ENCODE assay signal across 11 cellular contexts in genomic region chr2:23636412-23636811, GRCh38.
DNase-seq lines count a peak whose midpoint lies in the region; ATAC-seq, FAIRE-seq and TF ChIP-seq lines count a peak whose summit lies in the region.
"Had no signal": no experiment of that assay in that cellular context is flagged by ENCODE, and none has a peak within 500 bp of the region (broad histone marks: within the 10 kb centered on the region; RNA-seq: fewer than 3 reads in every experiment).

No MANE protein-coding gene starts in this region.

- no TSS peak for BruUV-seq in HCT116 (replicated peaks; lab: Mats Ljungman, UMichigan)
- BruUV-seq in K562 (replicated peaks; lab: Mats Ljungman, UMichigan), result no TSS peak

- no peak overlapping the region for H3K27ac ChIP-seq in 22Rv1
- no peak overlapping the region for H3K27ac ChIP-seq in HCT116 (ENCODE audit: low read depth, low read length)
- no peak overlapping the region for H3K27ac ChIP-seq in K562 (ENCODE audit: extremely low read depth, low read depth, low read length)
- H3K27ac ChIP-seq in kidney (ENCODE audit: low read depth in 2 of 2, low read length in 2 of 2), result no peak overlapping the region

- H4K20me1 ChIP-seq in HCT116 (ENCODE audit: insufficient read depth), result no peaks in the 10 kb centered on the region
- no peaks in the 10 kb centered on the region for H4K20me1 ChIP-seq in K562 (replicated peaks; ENCODE audit: control insufficient read depth, insufficient read depth, low read length)

- TF ChIP-seq EP300 in K562 (IDR thresholded peaks at IDR 0.05; ENCODE audit: low read length), result no peak

- 0 out of 2 replicates have a peak, but pooled peaks have one; percentile 24 for TF ChIP-seq CTCF in 22Rv1 (IDR thresholded peaks at IDR 0.05)
- peak in 2 of 3 experiments; percentile 10 to 28; a peak in 3 of 6 replicates for TF ChIP-seq CTCF in HCT116 (IDR thresholded peaks at IDR 0.05 in 2 of 3, conservative IDR thresholded peaks at IDR 0.05 in 1 of 3; ENCODE audit: borderline replicate concordance in 1 of 3, insufficient read depth in 1 of 3, low read depth in 2 of 3, low read length in 2 of 3)
- TF ChIP-seq CTCF in K562 (IDR thresholded peaks at IDR 0.05 in 2 of 3, conservative IDR thresholded peaks at IDR 0.05 in 1 of 3; ENCODE audit: insufficient read depth in 2 of 3, low read depth in 1 of 3, low read length in 3 of 3), result peak; percentile 31 to 60 (median 56); a peak in 5 of 6 replicates
- TF ChIP-seq CTCF in kidney (IDR thresholded peaks at IDR 0.05; ENCODE audit: borderline replicate concordance, extremely low read depth, insufficient read depth), result peak; percentile 5

- no peaks in the 10 kb centered on the region for H3K4me1 ChIP-seq in HCT116 (ENCODE audit: control insufficient read depth in 1 of 2, insufficient read depth in 2 of 2, low read length in 2 of 2)
- 0 out of 5 replicates have a peak, but pooled peaks cover 0 to 3% of the 10 kb centered on the region in 2 experiments for H3K4me1 ChIP-seq in K562 (replicated peaks in 1 of 2; ENCODE audit: control insufficient read depth in 2 of 2, insufficient read depth in 2 of 2, low read length in 2 of 2)
- H3K4me1 ChIP-seq in kidney (ENCODE audit: control insufficient read depth in 1 of 2, insufficient read depth in 1 of 2, low read depth in 1 of 2, low read length in 2 of 2), result peaks cover 0 to 2% of the 10 kb centered on the region in 2 donors

- H3K79me2 ChIP-seq in HCT116 (ENCODE audit: insufficient read depth, low read length), result no peaks in the 10 kb centered on the region
- no peaks in the 10 kb centered on the region for H3K79me2 ChIP-seq in K562 (ENCODE audit: control insufficient read depth, insufficient read depth, low read length)

- H3K9me3 ChIP-seq in HCT116 (ENCODE audit: control insufficient read depth in 1 of 2, insufficient read depth in 1 of 2, low read depth in 1 of 2, low read length in 2 of 2), result no peaks in the 10 kb centered on the region
- H3K9me3 ChIP-seq in K562 (replicated peaks; ENCODE audit: control insufficient read depth, insufficient read depth, low read depth, low read length), result no peaks in the 10 kb centered on the region
- H3K9me3 ChIP-seq in kidney (ENCODE audit: control insufficient read depth in 1 of 2, low read length in 2 of 2), result no peaks in the 10 kb centered on the region

- intact Hi-C loops in HCT116 (cut with micrococcal nuclease), result no loop called here
- intact Hi-C loops in K562 (cut with micrococcal nuclease), result loop anchor here (10.0 kb wide), 1 partner anchor 128 kb away; no protein-coding TSS in a partner anchor
- intact Hi-C loops in kidney (cut with DNase I), result no loop called here

- CTCF ChIA-PET in HCT116 (lab: Charles Lee) (interaction anchor here (1.2 kb wide), 1 partner anchor 12 kb away, joined by 3 read pairs; no protein-coding TSS in a partner anchor), K562 (lab: Yijun Ruan, JAX; ENCODE audit: low intra/inter-chr PET ratio) (interaction anchor here (0.6 kb wide), 1 partner anchor 126 kb away, joined by 6 read pairs; no protein-coding TSS in a partner anchor)

- peaks cover 5% of the 10 kb centered on the region for H3K9me1 ChIP-seq in K562 (ENCODE audit: control insufficient read depth, insufficient read depth, low read length)

- ATAC-seq in HCT116 (peak; percentile 81), K562 (peak; percentile 84), GM18520 (IDR thresholded peaks at IDR 0.05; ENCODE audit: unreplicated experiment) (no peak)

- no peaks in the 10 kb centered on the region for H3K27me3 ChIP-seq in HCT116 (ENCODE audit: insufficient read depth, low read length)
- H3K27me3 ChIP-seq in K562 (ENCODE audit: control insufficient read depth in 2 of 2, insufficient read depth in 2 of 2, low read length in 2 of 2), result peaks cover 3 to 62% of the 10 kb centered on the region in 2 experiments; a peak in 2 of 5 replicates

- no peaks in the 10 kb centered on the region for H3K36me3 ChIP-seq in HCT116 (ENCODE audit: control insufficient read depth in 1 of 2, insufficient read depth in 2 of 2, low read length in 2 of 2)
- H3K36me3 ChIP-seq in K562 (ENCODE audit: control insufficient read depth, insufficient read depth, low read length), result no peaks in the 10 kb centered on the region
- H3K36me3 ChIP-seq in kidney (ENCODE audit: control insufficient read depth in 1 of 2, insufficient read depth in 2 of 2, low read length in 2 of 2), result no peaks in the 10 kb centered on the region

- TF ChIP-seq POLR2A in HCT116 (IDR thresholded peaks at IDR 0.05; ENCODE audit: borderline replicate concordance, extremely low read depth, insufficient read depth, insufficient read length) (no peak), K562 (conservative IDR thresholded peaks at IDR 0.05) (no peak)

- H3K9ac ChIP-seq in HCT116 (ENCODE audit: low read length), result no peak overlapping the region
- no peak overlapping the region for H3K9ac ChIP-seq in K562 (ENCODE audit: insufficient read depth in 1 of 2, low read depth in 2 of 2, low read length in 2 of 2)
- no peak overlapping the region for H3K9ac ChIP-seq in kidney (ENCODE audit: low read length in 2 of 2)

- RAD21 ChIA-PET in HCT116 (lab: Charles Lee; ENCODE audit: low non-redundant PET in 1 of 2, low total read pairs in 2 of 2, uncharacterized antibody in 2 of 2, unreplicated experiment in 2 of 2), result interaction anchor here in 1 of 2 experiments (0.6 kb wide), 1 partner anchor 36 kb away, joined by 4 read pairs; no protein-coding TSS in a partner anchor

- H2AFZ ChIP-seq in HCT116 (ENCODE audit: low read depth, low read length, poor library complexity, severe bottlenecking), result no peak overlapping the region
- no peak overlapping the region for H2AFZ ChIP-seq in K562 (ENCODE audit: low read depth, low read length)

- no peaks in the 10 kb centered on the region for H3K9me2 ChIP-seq in HCT116 (ENCODE audit: insufficient read depth)

- no peak overlapping the region for H3K4me3 ChIP-seq in HCT116 (replicated peaks in 1 of 2; ENCODE audit: low read depth in 1 of 2, low read length in 2 of 2)
- H3K4me3 ChIP-seq in K562, result no peak overlapping the region
- no peak overlapping the region for H3K4me3 ChIP-seq in kidney (ENCODE audit: low read length in 2 of 2)

- H3K4me2 ChIP-seq in HCT116 (ENCODE audit: low read length), result no peak overlapping the region
- H3K4me2 ChIP-seq in K562 (ENCODE audit: insufficient read depth, low read length), result no peak overlapping the region

- in situ Hi-C loops in K562 (cut with MboI), result no loop called here

- POLR2A ChIA-PET in HCT116 (lab: Charles Lee) (no interaction called here), K562 (lab: Yijun Ruan, JAX) (interaction anchor here (1.8 kb wide), 1 partner anchor 9 kb away, joined by 7 read pairs; no protein-coding TSS in a partner anchor)

- WGBS in K562 (ENCODE audit: insufficient coverage, low coverage, missing lambda C conversion rate), result under 1% methylated on average over 10 of the region's 10 CpGs

- TF ChIP-seq RAD21 in HCT116 (IDR thresholded peaks at IDR 0.05; ENCODE audit: low read depth) (peak; percentile 25; the same call in 1 of the 2 replicates), K562 (CRISPR knock-in tag; conservative IDR thresholded peaks at IDR 0.05 in 1 of 2, IDR thresholded peaks at IDR 0.05 in 1 of 2) (peak in 1 of 2 experiments; percentile 51; a peak in 2 of 4 replicates)

- DNase-seq in HCT116 (ENCODE audit: low read depth, low spot score), result no peak
- peak in 3 of 4 experiments; percentile 21 to 56 (median 49) for DNase-seq in K562 (ENCODE audit: extremely low read depth in 1 of 4, low spot score in 3 of 4)
- peak; percentile 55 for DNase-seq in kidney
- DNase-seq in T-helper 9 cell, result no peak
- DNase-seq in NCI-H2029 treated with DMSO at 0.1 percent for 48 hours (lab: John Stamatoyannopoulos, UW), result no peak
- DNase-seq in mesenteric fat pad (ENCODE audit: low spot score), result no peak
- DNase-seq: activated naive CD4-positive, alpha-beta T cell treated with Interleukin-2 at 50 U/mL for 16 hours; SHP77 had no signal

- FAIRE-seq in K562 (lab: Jason Lieb, UNC) (peak; percentile 59), kidney (lab: Jason Lieb, UNC) (no peak)
- FAIRE-seq: HTR-8/SVneo had no signal

TF ChIP-seq in HCT116, 20 proteins besides CTCF, POLR2A, EP300 and RAD21 (continues in another document):
- TF ChIP-seq EZH2phosphoT487 (IDR thresholded peaks at IDR 0.05; ENCODE audit: borderline replicate concordance), result no peak
- no peak for TF ChIP-seq ZFX (IDR thresholded peaks at IDR 0.05)
- TF ChIP-seq CBX3 (IDR thresholded peaks at IDR 0.05; ENCODE audit: low read depth), result no peak
- no peak for TF ChIP-seq EZH2 (IDR thresholded peaks at IDR 0.05)
- TF ChIP-seq POLR2AphosphoS5 (IDR thresholded peaks at IDR 0.05; ENCODE audit: low read depth, low read length), result no peak
- TF ChIP-seq ELF1 (IDR thresholded peaks at IDR 0.05; ENCODE audit: borderline replicate concordance, low read depth), result no peak
- TF ChIP-seq SRF (IDR thresholded peaks at IDR 0.05; ENCODE audit: low read depth), result no peak

TF ChIP-seq in K562, 482 proteins besides CTCF, POLR2A, EP300 and RAD21:
- TF ChIP-seq LARP7 (IDR thresholded peaks at IDR 0.05) (no peak), STAG1 (CRISPR knock-in tag; IDR thresholded peaks at IDR 0.05; ENCODE audit: borderline replicate concordance) (peak; percentile 9; the same call in 1 of the 2 replicates)

Comparison
In these comparisons a context has a peak if more than half of its experiments do, and no peak if none do; other contexts are left out.
1. CTCF ChIP-seq: peak in every context shown above with its lines; median percentile 56 in K562; 24 in 22Rv1; 19 in HCT116; 5 in kidney.
2. DNase-seq: peak in K562 (3 of 4) and kidney (single experiment); none in HCT116 (single experiment), T-helper 9 cell (single experiment), NCI-H2029 treated with DMSO at 0.1 percent for 48 hours (single experiment) and mesenteric fat pad (single experiment).